18 cellular contexts compared by ENCODE assay signal in the genomic region with DNA sequence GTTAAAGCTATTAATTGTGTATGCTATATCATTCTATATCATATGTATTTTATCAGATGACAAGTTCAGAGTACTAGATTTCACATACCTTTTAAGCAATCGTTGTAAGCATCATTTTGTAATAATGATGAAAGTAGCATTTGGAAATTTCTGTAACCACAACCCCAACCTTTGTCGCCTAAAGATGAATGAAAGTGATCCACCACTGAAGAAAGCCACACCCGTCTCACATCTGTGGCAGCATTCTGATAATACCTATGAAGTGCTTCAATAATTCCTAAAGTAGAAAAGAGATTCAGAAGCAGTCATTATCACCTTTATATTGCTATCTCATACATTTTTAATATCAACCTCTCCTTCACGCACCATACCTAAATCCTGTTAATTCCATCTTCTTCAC. TPM values are rescaled to one million over a fixed set of nuclear protein-coding genes. Genes with fewer than 3 reads are reported as not detected.
DNase-seq lines count a peak whose midpoint lies in the region; ATAC-seq and TF ChIP-seq lines count a peak whose summit lies in the region.
"Had no signal": no experiment of that assay in that cellular context is flagged by ENCODE, and none has a peak within 500 bp of the region (broad histone marks: within the 10 kb centered on the region; RNA-seq: fewer than 3 reads in every experiment).

No MANE protein-coding gene starts in this region.

- no peaks in the 10 kb centered on the region for H3K4me1 ChIP-seq in CD4-positive, CD25-positive, alpha-beta regulatory T cell (ENCODE audit: control insufficient read depth, insufficient read depth, low read length, poor library complexity, severe bottlenecking)
- no peaks in the 10 kb centered on the region for H3K4me1 ChIP-seq in CD8-positive, alpha-beta T cell (ENCODE audit: insufficient read depth, low read length)
- H3K4me1 ChIP-seq: SJSA1 had no signal

- no peak for TF ChIP-seq CTCF in CD8-positive, alpha-beta T cell (IDR thresholded peaks at IDR 0.05)

- peaks cover 15% of the 10 kb centered on the region for H3K36me3 Mint-ChIP-seq in CD4-positive, CD25-positive, alpha-beta regulatory T cell
- H3K36me3 Mint-ChIP-seq in CD8-positive, alpha-beta T cell, result peaks cover 54% of the 10 kb centered on the region
- peaks cover 13% of the 10 kb centered on the region for H3K36me3 Mint-ChIP-seq in memory B cell
- peaks cover 8% of the 10 kb centered on the region for H3K36me3 Mint-ChIP-seq in activated naive CD4-positive, alpha-beta T cell treated with anti-CD3 and anti-CD28 coated beads for 36 hours (ENCODE audit: low read depth)

- no peaks in the 10 kb centered on the region for H3K27me3 ChIP-seq in CD4-positive, CD25-positive, alpha-beta regulatory T cell (ENCODE audit: control insufficient read depth, insufficient read depth, low read length)
- no peaks in the 10 kb centered on the region for H3K27me3 ChIP-seq in CD8-positive, alpha-beta T cell (ENCODE audit: insufficient read depth, low read length)
- H3K27me3 ChIP-seq: SJSA1 had no signal

- H3K27me3 Mint-ChIP-seq in CD4-positive, CD25-positive, alpha-beta regulatory T cell, result no peaks in the 10 kb centered on the region
- H3K27me3 Mint-ChIP-seq in CD8-positive, alpha-beta T cell (ENCODE audit: low read depth), result no peaks in the 10 kb centered on the region
- no peaks in the 10 kb centered on the region for H3K27me3 Mint-ChIP-seq in memory B cell
- H3K27me3 Mint-ChIP-seq in activated naive CD4-positive, alpha-beta T cell treated with anti-CD3 and anti-CD28 coated beads for 36 hours (ENCODE audit: low read depth), result no peaks in the 10 kb centered on the region

- H3K9me3 Mint-ChIP-seq in CD4-positive, CD25-positive, alpha-beta regulatory T cell, result no peaks in the 10 kb centered on the region
- H3K9me3 Mint-ChIP-seq in CD8-positive, alpha-beta T cell, result no peaks in the 10 kb centered on the region
- no peaks in the 10 kb centered on the region for H3K9me3 Mint-ChIP-seq in memory B cell
- no peaks in the 10 kb centered on the region for H3K9me3 Mint-ChIP-seq in activated naive CD4-positive, alpha-beta T cell treated with anti-CD3 and anti-CD28 coated beads for 36 hours
- H3K9me3 Mint-ChIP-seq: CD14-positive monocyte had no signal

- H3K9me3 ChIP-seq in CD4-positive, CD25-positive, alpha-beta regulatory T cell (ENCODE audit: control insufficient read depth in 2 of 2, low read length in 2 of 2), result no peaks in the 10 kb centered on the region
- no peaks in the 10 kb centered on the region for H3K9me3 ChIP-seq in CD8-positive, alpha-beta T cell (ENCODE audit: low read length)
- H3K9me3 ChIP-seq: SJSA1 had no signal

- CTCF ChIA-PET in CD8-positive, alpha-beta T cell (lab: Charles Lee), result no interaction called here
- CTCF ChIA-PET in activated naive CD4-positive, alpha-beta T cell treated with anti-CD3 and anti-CD28 coated beads for 36 hours (lab: Charles Lee), result interaction anchor here (1.0 kb wide), 1 partner anchor 117 kb away, joined by 3 read pairs; no protein-coding TSS in a partner anchor

- H3K27ac Mint-ChIP-seq in CD4-positive, CD25-positive, alpha-beta regulatory T cell, result peak overlapping the region in 2 of 3 donors; percentile 12 to 43
- H3K27ac Mint-ChIP-seq in CD8-positive, alpha-beta T cell, result peak overlapping the region; percentile 4
- peak overlapping the region; percentile 2 for H3K27ac Mint-ChIP-seq in memory B cell
- H3K27ac Mint-ChIP-seq in activated naive CD4-positive, alpha-beta T cell treated with anti-CD3 and anti-CD28 coated beads for 36 hours, result no peak overlapping the region

- H3K4me1 Mint-ChIP-seq in CD4-positive, CD25-positive, alpha-beta regulatory T cell, result peaks cover 5 to 28% (median 14%) of the 10 kb centered on the region in 4 donors
- H3K4me1 Mint-ChIP-seq in CD8-positive, alpha-beta T cell (ENCODE audit: low read depth), result no peaks in the 10 kb centered on the region
- no peaks in the 10 kb centered on the region for H3K4me1 Mint-ChIP-seq in memory B cell
- H3K4me1 Mint-ChIP-seq in activated naive CD4-positive, alpha-beta T cell treated with anti-CD3 and anti-CD28 coated beads for 36 hours (ENCODE audit: low read depth), result peaks cover 7% of the 10 kb centered on the region

- ATAC-seq in CD4-positive, CD25-positive, alpha-beta regulatory T cell (ENCODE audit: low read depth in 2 of 2), result no peak
- no peak for ATAC-seq in CD8-positive, alpha-beta T cell
- no peak for ATAC-seq in memory B cell (ENCODE audit: low read depth)
- ATAC-seq: Panc1 had no signal

- POLR2A ChIA-PET in CD8-positive, alpha-beta T cell (lab: Charles Lee), result no interaction called here

- H3K4me3 ChIP-seq in CD4-positive, CD25-positive, alpha-beta regulatory T cell (ENCODE audit: low read depth, low read length), result no peak overlapping the region
- no peak overlapping the region for H3K4me3 ChIP-seq in CD8-positive, alpha-beta T cell (ENCODE audit: low read depth, low read length)
- H3K4me3 ChIP-seq: SJSA1 had no signal

- H3K27ac ChIP-seq in CD4-positive, CD25-positive, alpha-beta regulatory T cell (ENCODE audit: insufficient read depth, low read length, poor library complexity, severe bottlenecking), result no peak overlapping the region
- H3K27ac ChIP-seq in CD8-positive, alpha-beta T cell (ENCODE audit: low read depth, low read length), result no peak overlapping the region
- H3K27ac ChIP-seq: SJSA1 had no signal

- H3K36me3 ChIP-seq in CD4-positive, CD25-positive, alpha-beta regulatory T cell (ENCODE audit: control insufficient read depth, insufficient read depth, low read length), result peaks cover 48% of the 10 kb centered on the region
- H3K36me3 ChIP-seq in CD8-positive, alpha-beta T cell (ENCODE audit: insufficient read depth, low read length), result peaks cover 15% of the 10 kb centered on the region

- no peak overlapping the region for H3K4me3 Mint-ChIP-seq in CD4-positive, CD25-positive, alpha-beta regulatory T cell
- H3K4me3 Mint-ChIP-seq in CD8-positive, alpha-beta T cell, result no peak overlapping the region
- H3K4me3 Mint-ChIP-seq in memory B cell, result no peak overlapping the region
- H3K4me3 Mint-ChIP-seq in activated naive CD4-positive, alpha-beta T cell treated with anti-CD3 and anti-CD28 coated beads for 36 hours, result no peak overlapping the region
- H3K4me3 Mint-ChIP-seq: CD14-positive monocyte had no signal

- no peak for DNase-seq in CD4-positive, CD25-positive, alpha-beta regulatory T cell
- DNase-seq in CD8-positive, alpha-beta T cell, result no peak
- DNase-seq in NOMO-1 treated with DMSO at 0.1 percent for 48 hours (lab: John Stamatoyannopoulos, UW; ENCODE audit: unreplicated experiment) (peak; percentile 34), memory B cell (ENCODE audit: low spot score in 2 of 2) (no peak), A172 (ENCODE audit: low spot score) (no peak), GDM1 (lab: John Stamatoyannopoulos, UW) (no peak)
- no peak for DNase-seq in activated naive CD4-positive, alpha-beta T cell treated with anti-CD3 and anti-CD28 coated beads for 36 hours
- DNase-seq: EL, NCI-H1092 treated with DMSO at 0.1 percent for 48 hours, NCI-H1694, NCI-H2081 treated with DMSO at 0.1 percent for 48 hours, NCI-H748 treated with DMSO at 0.1 percent for 48 hours, SW 1271 had no signal

- intact Hi-C loops in CD8-positive, alpha-beta T cell (cut with DNase I, micrococcal nuclease), result no loop called here
- intact Hi-C loops in activated naive CD4-positive, alpha-beta T cell treated with anti-CD3 and anti-CD28 coated beads for 36 hours (cut with micrococcal nuclease), result no loop called here

RNA-seq across cellular contexts. Expression of a gene that starts 16.6 kb away (rescaled TPM):
- total RNA-seq in CD4-positive, CD25-positive, alpha-beta regulatory T cell, result 16.3 TPM
- 1 to 10 TPM; 5.9 to 7.5 (median 6.6) TPM for polyA plus RNA-seq in CD4-positive, CD25-positive, alpha-beta regulatory T cell
- 10 to 100 TPM; 19.7 to 19.8 TPM for total RNA-seq in CD8-positive, alpha-beta T cell
- 19.0 and 20.1 TPM in 2 replicates for total RNA-seq in A172 (2014; rRNA removed; shearing (Covaris generic))
- 10 to 100 TPM; 27.2 to 30.7 TPM for total RNA-seq in activated naive CD4-positive, alpha-beta T cell treated with anti-CD3 and anti-CD28 coated beads for 36 hours

RNA-seq across cellular contexts. Expression of a gene that starts 29.1 kb away (rescaled TPM):
- total RNA-seq in CD4-positive, CD25-positive, alpha-beta regulatory T cell, result 28.4 TPM
- polyA plus RNA-seq in CD4-positive, CD25-positive, alpha-beta regulatory T cell, result 10 to 100 TPM; 11.6 to 13.1 (median 12.0) TPM
- total RNA-seq in CD8-positive, alpha-beta T cell, result 10 to 100 TPM; 56.3 to 57.4 TPM
- 5.2 and 6.0 TPM in 2 replicates for total RNA-seq in A172 (2014; rRNA removed; shearing (Covaris generic))
- total RNA-seq in activated naive CD4-positive, alpha-beta T cell treated with anti-CD3 and anti-CD28 coated beads for 36 hours, result 1 to 10 TPM; 8.4 to 8.9 TPM

RNA-seq across cellular contexts. Expression of a gene that starts 35.6 kb away (rescaled TPM):
- total RNA-seq in CD4-positive, CD25-positive, alpha-beta regulatory T cell, result 0.52 TPM
- under 1 TPM in 1 of 4 donors, not detected in 3; 0.08 TPM for polyA plus RNA-seq in CD4-positive, CD25-positive, alpha-beta regulatory T cell
- 1 to 10 TPM in 1 of 2 experiments, under 1 TPM in 1; 0.97 to 1.2 TPM for total RNA-seq in CD8-positive, alpha-beta T cell
- not detected in 2 replicates for total RNA-seq in A172 (2014; rRNA removed; shearing (Covaris generic))
- not detected for total RNA-seq in activated naive CD4-positive, alpha-beta T cell treated with anti-CD3 and anti-CD28 coated beads for 36 hours
- total RNA-seq: M059J, NCI-H460 had no signal
- polyA plus RNA-seq: CD14-positive monocyte had no signal
